In genomic region chr7:25850730-25851129, GRCh38 we compare ENCODE assay signal across 19 cellular contexts.
DNase-seq lines count a peak whose midpoint lies in the region; ATAC-seq and TF ChIP-seq lines count a peak whose summit lies in the region.
"Had no signal": no experiment of that assay in that cellular context is flagged by ENCODE, and none has a peak within 500 bp of the region (broad histone marks: within the 10 kb centered on the region; RNA-seq: fewer than 3 reads in every experiment).

No MANE protein-coding gene starts in this region.

- no peak overlapping the region for H2AFZ ChIP-seq in osteoblast (ENCODE audit: low read length)

- H3K9ac ChIP-seq in colonic mucosa (ENCODE audit: low read depth in 2 of 2, low read length in 2 of 2) = peak overlapping the region in 1 of 2 donors; percentile 26

- no peaks in the 10 kb centered on the region for H3K9me3 ChIP-seq in SJSA1 (replicated peaks)
- H3K9me3 ChIP-seq in colonic mucosa = no peaks in the 10 kb centered on the region
- H3K9me3 ChIP-seq in osteoblast (ENCODE audit: low read depth, low read length) = no peaks in the 10 kb centered on the region
- no peaks in the 10 kb centered on the region for H3K9me3 ChIP-seq in tibial nerve

- no peak for TF ChIP-seq POLR2A in tibial nerve (IDR thresholded peaks at IDR 0.05)

- peak overlapping the region; percentile 79 for H3K4me2 ChIP-seq in osteoblast (ENCODE audit: insufficient read depth, low read length)

- H3K79me2 ChIP-seq in osteoblast (ENCODE audit: insufficient read depth, low read length) = no peaks in the 10 kb centered on the region

- H3K27ac ChIP-seq in SJSA1 (peak overlapping the region; percentile 95), colonic mucosa (peak overlapping the region; percentile 5), osteoblast (ENCODE audit: low read depth, low read length) (peak overlapping the region; percentile 96), tibial nerve (peak overlapping the region in 3 of 4 donors; percentile 38 to 90 (median 82))

- TF ChIP-seq EP300 in tibial nerve (IDR thresholded peaks at IDR 0.05) = no peak

- ATAC-seq in HG03521 (IDR thresholded peaks at IDR 0.05; ENCODE audit: unreplicated experiment) = no peak
- ATAC-seq in HG02840 (IDR thresholded peaks at IDR 0.05; ENCODE audit: low FRiP score, unreplicated experiment) = no peak
- ATAC-seq: activated CD8-positive, alpha-beta T cell treated with anti-CD3 and anti-CD28 coated beads for 36 hours; effector memory CD8-positive, alpha-beta T cell; Right ventricle myocardium inferior had no signal

- H4K20me1 ChIP-seq in osteoblast (ENCODE audit: insufficient read depth, low read length) = no peaks in the 10 kb centered on the region

- TF ChIP-seq CTCF in colonic mucosa (IDR thresholded peaks at IDR 0.05) = no peak
- TF ChIP-seq CTCF in osteoblast (IDR thresholded peaks at IDR 0.05; ENCODE audit: extremely low read depth, low read depth, low read length) = no peak
- TF ChIP-seq CTCF in tibial nerve (IDR thresholded peaks at IDR 0.05) = no peak

- H3K4me3 ChIP-seq in SJSA1 = no peak overlapping the region
- no peak overlapping the region for H3K4me3 ChIP-seq in colonic mucosa
- H3K4me3 ChIP-seq in osteoblast (ENCODE audit: insufficient read depth, low read length) = no peak overlapping the region
- no peak overlapping the region for H3K4me3 ChIP-seq in tibial nerve

- H3K36me3 ChIP-seq in SJSA1 (no peaks in the 10 kb centered on the region), colonic mucosa (no peaks in the 10 kb centered on the region), osteoblast (ENCODE audit: insufficient read depth, low read length) (no peaks in the 10 kb centered on the region), tibial nerve (no peaks in the 10 kb centered on the region)

- H3K27me3 ChIP-seq in SJSA1 (replicated peaks) (no peaks in the 10 kb centered on the region), colonic mucosa (peaks cover 8% of the 10 kb centered on the region), osteoblast (ENCODE audit: insufficient read depth, low read length) (no peaks in the 10 kb centered on the region), tibial nerve (peaks cover 3 to 53% of the 10 kb centered on the region in 2 donors)

- peaks cover 62% of the 10 kb centered on the region for H3K4me1 ChIP-seq in SJSA1 (replicated peaks)
- H3K4me1 ChIP-seq in colonic mucosa = peaks cover 6% of the 10 kb centered on the region
- peaks cover 81% of the 10 kb centered on the region for H3K4me1 ChIP-seq in osteoblast (ENCODE audit: insufficient read depth, low read length)
- peaks cover 4 to 87% (median 23%) of the 10 kb centered on the region in 4 donors for H3K4me1 ChIP-seq in tibial nerve

- 82 to 89% methylated on average over 8 of the region's 8 CpGs for WGBS in tibial nerve, 2 donors

- intact Hi-C loops in colonic mucosa (cut with DNase I) = loop anchor here (5.0 kb wide), 3 partner anchors 283 to 598 kb away; no protein-coding TSS in a partner anchor

- DNase-seq in SJSA1 (ENCODE audit: low read depth in 1 of 2, low spot score in 2 of 2) (no peak), colonic mucosa (no peak), osteoblast (ENCODE audit: insufficient read length, low spot score, missing footprints) (no peak), tibial nerve (ENCODE audit: low spot score in 2 of 2) (no peak), NCI-H2029 treated with DMSO at 0.1 percent for 48 hours (lab: John Stamatoyannopoulos, UW) (no peak)
- DNase-seq: activated B cell treated with CpG ODN at 0.5 μM for 24 hours; activated CD8-positive, alpha-beta T cell treated with anti-CD3 and anti-CD28 coated beads for 36 hours; activated T-cell treated with anti-CD3 and anti-CD28 coated beads, Interleukin-2, amount 50 U/mL, for 48 hours; central memory CD4-positive, alpha-beta T cell; DMS 273 treated with DMSO at 0.1 percent for 48 hours; effector memory CD8-positive, alpha-beta T cell; GF-D8; midbrain; NCI-H187 treated with DMSO at 0.1 percent for 48 hours; NCI-H446; stimulated activated naive CD4-positive, alpha-beta T cell treated with Interleukin-2 at 50 U/mL for 16 hours had no signal

Comparison
In these comparisons a context has a peak if more than half of its experiments do, and no peak if none do; other contexts are left out.
1. H3K27ac ChIP-seq: peak in every context shown above with its lines; median percentile 96 in osteoblast; 95 in SJSA1; 82 in tibial nerve; 5 in colonic mucosa.